19 cellular contexts compared by ENCODE assay signal in the genomic region with DNA sequence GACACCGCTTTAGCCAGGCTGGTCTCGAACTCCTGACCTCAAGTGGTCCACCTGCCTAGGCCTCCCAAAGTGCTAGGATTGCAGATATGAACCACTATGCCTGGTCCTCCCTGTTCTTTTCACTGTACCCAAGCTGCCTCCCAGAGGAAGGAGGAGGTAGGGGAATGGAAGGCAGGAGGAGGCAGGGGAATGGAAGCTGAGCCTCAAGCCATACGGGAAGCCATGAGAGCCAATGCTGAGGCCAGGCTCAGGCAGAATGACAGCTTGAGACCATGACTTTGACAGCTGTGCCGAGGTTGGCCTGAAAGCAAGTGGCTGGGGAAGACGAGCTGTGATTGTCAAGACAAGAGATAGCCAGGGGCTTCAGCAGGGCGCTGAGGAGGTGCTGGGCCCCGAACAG. TPM values are rescaled to one million over a fixed set of nuclear protein-coding genes. Genes with fewer than 3 reads are reported as not detected.
DNase-seq lines count a peak whose midpoint lies in the region; ATAC-seq and TF ChIP-seq lines count a peak whose summit lies in the region.
"Had no signal": no experiment of that assay in that cellular context is flagged by ENCODE, and none has a peak within 500 bp of the region (broad histone marks: within the 10 kb centered on the region; RNA-seq: fewer than 3 reads in every experiment).

No MANE protein-coding gene starts in this region.

- peaks cover 6% of the 10 kb centered on the region for H3K4me1 Mint-ChIP-seq in Caco-2 (ENCODE audit: low read depth, unreplicated experiment)
- peaks cover 11% of the 10 kb centered on the region for H3K4me1 Mint-ChIP-seq in glutamatergic neuron (ENCODE audit: low read depth, unreplicated experiment)
- H3K4me1 Mint-ChIP-seq: activated T-helper 17 cell treated with anti-CD3 and anti-CD28 coated beads, Interleukin-2, amount 50 U/mL, for 72 hours; naive B cell had no signal

- POLR2A ChIA-PET in Caco-2 (lab: Charles Lee), result no interaction called here

- no peaks in the 10 kb centered on the region for H3K9me3 ChIP-seq in Caco-2
- H3K9me3 ChIP-seq in psoas muscle, result no peaks in the 10 kb centered on the region
- H3K9me3 ChIP-seq: esophagus squamous epithelium, left lung had no signal

- H3K4me1 ChIP-seq in Caco-2 (peaks cover 8% of the 10 kb centered on the region), psoas muscle (no peaks in the 10 kb centered on the region)
- H3K4me1 ChIP-seq: left lung had no signal

- H3K9me3 Mint-ChIP-seq in Caco-2 (ENCODE audit: unreplicated experiment) (no peaks in the 10 kb centered on the region), glutamatergic neuron (ENCODE audit: unreplicated experiment) (peaks cover 6% of the 10 kb centered on the region)
- H3K9me3 Mint-ChIP-seq: activated T-helper 17 cell treated with anti-CD3 and anti-CD28 coated beads, Interleukin-2, amount 50 U/mL, for 72 hours; naive B cell had no signal

- no peak overlapping the region for H3K27ac ChIP-seq in psoas muscle
- H3K27ac ChIP-seq: esophagus squamous epithelium, left lung had no signal

- peak; percentile 39 to 61 for DNase-seq in Caco-2
- no peak for DNase-seq in HFF-Myc (ENCODE audit: extremely low read depth, low read depth)
- peak; percentile 56 for DNase-seq in glutamatergic neuron
- no peak for DNase-seq in psoas muscle
- DNase-seq in HCEC 1CT, result no peak
- DNase-seq in stimulated activated naive CD4-positive, alpha-beta T cell treated with Interleukin-2 at 50 U/mL for 16 hours (lab: John Stamatoyannopoulos, UW), result no peak
- DNase-seq: C1 segment of cervical spinal cord, dermis blood vessel endothelial cell, esophagus squamous epithelium, KG1, left lung, naive B cell, NCI-H1694 treated with DMSO at 0.1 percent for 48 hours, NCI-H69, SHP77 treated with DMSO at 0.1 percent for 48 hours had no signal

- no peaks in the 10 kb centered on the region for H3K27me3 ChIP-seq in Caco-2 (replicated peaks; ENCODE audit: control insufficient read depth, insufficient read depth, low read length)
- H3K27me3 ChIP-seq in psoas muscle (ENCODE audit: insufficient read depth in 3 of 3, low read length in 2 of 3), result peaks cover 0 to 10% (median 0%) of the 10 kb centered on the region in 3 donors

- no TSS peak for BruUV-seq in Caco-2 (replicated peaks; lab: Mats Ljungman, UMichigan)

- H3K36me3 ChIP-seq in Caco-2 (ENCODE audit: control insufficient read depth, insufficient read depth, low read length), result no peaks in the 10 kb centered on the region
- no peaks in the 10 kb centered on the region for H3K36me3 ChIP-seq in psoas muscle (ENCODE audit: insufficient read depth in 1 of 2, low read depth in 1 of 2)
- H3K36me3 ChIP-seq: esophagus squamous epithelium, left lung had no signal

- H3K36me3 Mint-ChIP-seq in Caco-2 (ENCODE audit: insufficient read depth, unreplicated experiment), result no peaks in the 10 kb centered on the region
- no peaks in the 10 kb centered on the region for H3K36me3 Mint-ChIP-seq in glutamatergic neuron (ENCODE audit: unreplicated experiment)
- H3K36me3 Mint-ChIP-seq: naive B cell had no signal

- H3K4me3 Mint-ChIP-seq in Caco-2 (ENCODE audit: unreplicated experiment) (no peak overlapping the region), glutamatergic neuron (ENCODE audit: unreplicated experiment) (no peak overlapping the region)
- H3K4me3 Mint-ChIP-seq: activated T-helper 17 cell treated with anti-CD3 and anti-CD28 coated beads, Interleukin-2, amount 50 U/mL, for 72 hours had no signal

- peak; percentile 34; the same call in 2 of the 3 replicates for ATAC-seq in SK-N-SH treated with all-trans-retinoic acid at 6 μM for 48 hours
- ATAC-seq in psoas muscle, result no peak
- ATAC-seq in GM21390 (IDR thresholded peaks at IDR 0.05; ENCODE audit: unreplicated experiment), result no peak
- ATAC-seq: activated T-helper 17 cell treated with anti-CD3 and anti-CD28 coated beads, Interleukin-2, amount 50 U/mL, for 72 hours; left lung had no signal

- CTCF ChIA-PET in Caco-2 (lab: Charles Lee), result interaction anchor here (0.6 to 2.6 kb wide), 7 partner anchors 12 to 321 kb away, joined by 3 to 20 read pairs (median 4); no protein-coding TSS in a partner anchor

- H3K4me3 ChIP-seq in Caco-2 (ENCODE audit: low read depth, low read length) (no peak overlapping the region), HFF-Myc (replicated peaks; ENCODE audit: low read depth, low read length) (no peak overlapping the region), psoas muscle (no peak overlapping the region)
- H3K4me3 ChIP-seq: esophagus squamous epithelium, left lung had no signal

- intact Hi-C loops in Caco-2 (cut with micrococcal nuclease; ENCODE audit: unreplicated experiment) (no loop called here), psoas muscle (cut with DNase I) (no loop called here)

- TF ChIP-seq CTCF in Caco-2 (IDR thresholded peaks at IDR 0.05; ENCODE audit: insufficient read depth in 1 of 2, low read depth in 1 of 2, low read length in 1 of 2, severe bottlenecking in 1 of 2, unreplicated experiment in 1 of 2) (no peak), HFF-Myc (IDR thresholded peaks at IDR 0.05; ENCODE audit: low read depth, low read length, missing control alignments) (peak; percentile 13), glutamatergic neuron (IDR thresholded peaks at IDR 0.05; ENCODE audit: partially characterized antibody, unreplicated experiment) (no peak), psoas muscle (IDR thresholded peaks at IDR 0.05) (no peak)

- H3K27me3 Mint-ChIP-seq in Caco-2 (ENCODE audit: insufficient read depth, unreplicated experiment) (peaks cover 7% of the 10 kb centered on the region), glutamatergic neuron (ENCODE audit: unreplicated experiment) (peaks cover 1% of the 10 kb centered on the region)
- H3K27me3 Mint-ChIP-seq: activated T-helper 17 cell treated with anti-CD3 and anti-CD28 coated beads, Interleukin-2, amount 50 U/mL, for 72 hours had no signal

- WGBS in psoas muscle, 3 donors, result 58 to 61% (median 60%) methylated on average over 7 of the region's 7 CpGs

- H3K27ac Mint-ChIP-seq in Caco-2 (ENCODE audit: unreplicated experiment) (no peak overlapping the region), glutamatergic neuron (ENCODE audit: unreplicated experiment) (peak overlapping the region; percentile 22)
- H3K27ac Mint-ChIP-seq: activated T-helper 17 cell treated with anti-CD3 and anti-CD28 coated beads, Interleukin-2, amount 50 U/mL, for 72 hours had no signal

TF ChIP-seq in SK-N-SH treated with all-trans-retinoic acid at 6 μM for 48 hours, 23 proteins besides CTCF, POLR2A, EP300 and RAD21:
- TF ChIP-seq ZFP3 (CRISPR knock-in tag; IDR thresholded peaks at IDR 0.05), result no peak
- TF ChIP-seq ESRRG (CRISPR knock-in tag; IDR thresholded peaks at IDR 0.05), result no peak

RNA-seq across cellular contexts. Expression of a gene that starts 13.6 kb away (rescaled TPM):
- total RNA-seq in Caco-2 (2022) (35.1 and 38.1 TPM in 2 replicates), glutamatergic neuron (ENCODE audit: unreplicated experiment) (23.1 TPM), psoas muscle (10 to 100 TPM; 10.2 to 11.5 (median 10.9) TPM)
- polyA plus RNA-seq in psoas muscle, result 1 to 10 TPM; 6.9 to 9.0 (median 7.2) TPM

RNA-seq across cellular contexts. Expression of a gene that starts 23.1 kb away (rescaled TPM):
- total RNA-seq in Caco-2 (2022), result 0.16 TPM in 1 of 2 replicates, not detected in the other
- total RNA-seq in glutamatergic neuron (ENCODE audit: unreplicated experiment), result 0.17 TPM
- 1 to 10 TPM in 1 of 4 donors, under 1 TPM in 3; 0.30 to 1.2 (median 0.53) TPM for total RNA-seq in psoas muscle
- under 1 TPM; 0.07 to 0.20 (median 0.19) TPM for polyA plus RNA-seq in psoas muscle
- total RNA-seq: activated T-helper 17 cell treated with anti-CD3 and anti-CD28 coated beads, Interleukin-2, amount 50 U/mL, for 72 hours; dermis blood vessel endothelial cell; G401 had no signal

RNA-seq across cellular contexts. Expression of a gene that starts 43.4 kb away (rescaled TPM):
- 0.56 and 1.9 TPM in 2 replicates for total RNA-seq in Caco-2 (2022)
- total RNA-seq in glutamatergic neuron (ENCODE audit: unreplicated experiment), result 10.4 TPM
- not detected for total RNA-seq in psoas muscle
- under 1 TPM in 1 of 3 donors, not detected in 2; 0.29 TPM for polyA plus RNA-seq in psoas muscle
- total RNA-seq: esophagus squamous epithelium had no signal

RNA-seq across cellular contexts. Expression of a gene that starts 51.1 kb away (rescaled TPM):
- total RNA-seq in Caco-2 (2022), result 66.5 and 75.9 TPM in 2 replicates
- total RNA-seq in glutamatergic neuron (ENCODE audit: unreplicated experiment), result 37.6 TPM
- 10 to 100 TPM; 24.7 to 46.7 (median 32.0) TPM for total RNA-seq in psoas muscle
- polyA plus RNA-seq in psoas muscle, result 10 to 100 TPM; 26.0 to 41.3 (median 29.7) TPM

Comparison
In these comparisons a context has a peak if more than half of its experiments do, and no peak if none do; other contexts are left out.
1. DNase-seq: peak in Caco-2 (2 of 2) and glutamatergic neuron (single experiment); none in HFF-Myc (single experiment), psoas muscle (0 of 2), HCEC 1CT (single experiment) and stimulated activated naive CD4-positive, alpha-beta T cell treated with Interleukin-2 at 50 U/mL for 16 hours (single experiment).